1 cellular context compared by ENCODE assay signal in the genomic region with DNA sequence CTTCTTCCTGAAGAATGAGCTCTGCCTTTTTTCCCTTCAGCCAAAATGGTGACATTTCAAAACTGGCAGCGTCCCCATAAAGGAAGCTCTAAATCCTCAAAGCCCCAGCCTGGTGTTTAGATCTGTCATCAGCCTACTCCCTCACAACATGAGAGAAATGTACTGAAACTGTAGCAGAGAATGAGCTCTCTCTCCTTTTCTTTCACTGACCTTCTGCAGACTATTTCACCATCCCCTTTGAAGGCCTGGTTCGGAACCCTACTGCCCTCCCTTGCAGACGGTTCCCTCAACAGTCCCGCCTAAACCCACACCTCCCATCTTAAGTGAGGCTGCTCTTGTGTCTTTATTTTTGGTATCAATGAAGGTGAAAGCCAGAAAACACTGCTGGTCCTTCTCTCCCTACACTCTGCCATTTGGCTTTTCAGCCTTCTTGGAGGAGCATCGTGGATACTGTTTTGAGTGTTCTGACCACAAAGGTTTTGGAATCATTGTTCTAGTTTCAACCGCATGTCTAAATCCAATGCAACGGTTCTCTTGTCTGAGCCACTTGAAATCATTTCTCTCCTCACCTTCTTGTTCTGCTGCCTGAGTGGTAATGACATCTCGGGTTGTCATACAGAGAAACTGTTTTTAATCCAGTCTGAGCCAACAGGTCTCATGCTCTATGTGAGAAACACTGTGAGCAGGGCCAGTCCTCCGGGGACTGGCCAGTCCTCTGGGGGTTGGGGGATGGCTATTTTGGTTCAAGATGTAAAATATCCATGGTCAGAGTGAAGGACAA.
A peak's percentile ranks its signal among the peaks of the same experiment; 100 is the strongest.
TF ChIP-seq lines count a peak whose summit lies in the region.

No MANE protein-coding gene starts in this region.

TF ChIP-seq in GM12878, 131 proteins besides CTCF, POLR2A, EP300 and RAD21 (continued from another document and continues in another):
- TF ChIP-seq SMAD1 (IDR thresholded peaks at IDR 0.05; ENCODE audit: low read depth, partially characterized antibody) (no peak), YBX1 (IDR thresholded peaks at IDR 0.05) (no peak), RELA (IDR thresholded peaks at IDR 0.05; ENCODE audit: borderline replicate concordance, partially characterized antibody) (no peak), TCF7 (IDR thresholded peaks at IDR 0.05; ENCODE audit: borderline replicate concordance) (peak; percentile 72), CBX3 (IDR thresholded peaks at IDR 0.05; ENCODE audit: borderline replicate concordance, low read depth) (no peak), USF2 (IDR thresholded peaks at IDR 0.05; ENCODE audit: borderline replicate concordance, low read depth, low read length) (no peak), DPF2 (IDR thresholded peaks at IDR 0.05) (peak; percentile 82), TARDBP (IDR thresholded peaks at IDR 0.05; ENCODE audit: borderline replicate concordance) (no peak), ZSCAN29 (IDR thresholded peaks at IDR 0.05) (no peak), PML (IDR thresholded peaks at IDR 0.05; ENCODE audit: low read length) (0 out of 2 replicates have a peak, but pooled peaks have one; percentile 49), NBN (IDR thresholded peaks at IDR 0.05) (no peak), ZNF217 (IDR thresholded peaks at IDR 0.05) (no peak), IKZF1 (conservative IDR thresholded peaks at IDR 0.05) (peak; percentile 82), SP1 (IDR thresholded peaks at IDR 0.05; ENCODE audit: low read depth, low read length) (no peak), KAT2A (conservative IDR thresholded peaks at IDR 0.05; ENCODE audit: control insufficient read depth, low read depth, low read length) (no peak), IRF5 (IDR thresholded peaks at IDR 0.05; ENCODE audit: borderline replicate concordance) (no peak), REST (IDR thresholded peaks at IDR 0.05; ENCODE audit: low read depth, low read length) (no peak), TCF3 (IDR thresholded peaks at IDR 0.05; ENCODE audit: borderline replicate concordance, insufficient read depth, low read depth, low read length) (no peak), ZBED1 (IDR thresholded peaks at IDR 0.05; ENCODE audit: borderline replicate concordance) (peak; percentile 91; the same call in 1 of the 2 replicates), LARP7 (IDR thresholded peaks at IDR 0.05) (no peak), NFIC (IDR thresholded peaks at IDR 0.05; ENCODE audit: low read depth, low read length) (peak; percentile 97), RELB (IDR thresholded peaks at IDR 0.05; ENCODE audit: low read depth) (peak; percentile 46; the same call in 1 of the 2 replicates), MTA3 (IDR thresholded peaks at IDR 0.05; ENCODE audit: borderline replicate concordance, low read length) (peak; percentile 83; the same call in 1 of the 2 replicates), WRNIP1 (IDR thresholded peaks at IDR 0.05; ENCODE audit: borderline replicate concordance, low read depth, low read length) (no peak), POLR2AphosphoS2 (IDR thresholded peaks at IDR 0.05; ENCODE audit: low read depth, low read length) (no peak), RUNX3 (IDR thresholded peaks at IDR 0.05; ENCODE audit: low read length) (peak; percentile 100), ZNF384 (IDR thresholded peaks at IDR 0.05; ENCODE audit: borderline replicate concordance, low read depth, low read length) (no peak), EED (IDR thresholded peaks at IDR 0.05; ENCODE audit: low read depth) (peak; percentile 99), HDAC2 (IDR thresholded peaks at IDR 0.05) (no peak), JUND (IDR thresholded peaks at IDR 0.05; ENCODE audit: low read depth, low read length) (no peak), STAT1 (conservative IDR thresholded peaks at IDR 0.05) (no peak), FOS (IDR thresholded peaks at IDR 0.05; ENCODE audit: borderline replicate concordance, extremely low read depth, insufficient read length) (no peak), RFX5 (IDR thresholded peaks at IDR 0.05; ENCODE audit: low read depth, low read length) (no peak), BCL11A (IDR thresholded peaks at IDR 0.05; ENCODE audit: low read depth, low read length) (peak; percentile 59; the same call in 1 of the 2 replicates), RAD51 (IDR thresholded peaks at IDR 0.05) (no peak), JUNB (IDR thresholded peaks at IDR 0.05) (peak; percentile 94), HCFC1 (IDR thresholded peaks at IDR 0.05; ENCODE audit: low read length) (no peak), SREBF2 (IDR thresholded peaks at IDR 0.05; ENCODE audit: low read length) (no peak), FOXK2 (IDR thresholded peaks at IDR 0.05) (no peak), PAX5 (IDR thresholded peaks at IDR 0.05; ENCODE audit: borderline replicate concordance, low read depth, low read length) (peak; percentile 49; the same call in 1 of the 2 replicates), SMC3 (IDR thresholded peaks at IDR 0.05; ENCODE audit: borderline replicate concordance, low read length) (no peak; the same call in 1 of the 2 replicates), MTA2 (IDR thresholded peaks at IDR 0.05; ENCODE audit: low read depth) (peak; percentile 55; the same call in 1 of the 2 replicates), YY1 (IDR thresholded peaks at IDR 0.05; ENCODE audit: low read depth, low read length) (no peak; the same call in 1 of the 2 replicates), SUZ12 (IDR thresholded peaks at IDR 0.05; ENCODE audit: unreplicated experiment) (no peak)
- TF ChIP-seq, protein P1, sequence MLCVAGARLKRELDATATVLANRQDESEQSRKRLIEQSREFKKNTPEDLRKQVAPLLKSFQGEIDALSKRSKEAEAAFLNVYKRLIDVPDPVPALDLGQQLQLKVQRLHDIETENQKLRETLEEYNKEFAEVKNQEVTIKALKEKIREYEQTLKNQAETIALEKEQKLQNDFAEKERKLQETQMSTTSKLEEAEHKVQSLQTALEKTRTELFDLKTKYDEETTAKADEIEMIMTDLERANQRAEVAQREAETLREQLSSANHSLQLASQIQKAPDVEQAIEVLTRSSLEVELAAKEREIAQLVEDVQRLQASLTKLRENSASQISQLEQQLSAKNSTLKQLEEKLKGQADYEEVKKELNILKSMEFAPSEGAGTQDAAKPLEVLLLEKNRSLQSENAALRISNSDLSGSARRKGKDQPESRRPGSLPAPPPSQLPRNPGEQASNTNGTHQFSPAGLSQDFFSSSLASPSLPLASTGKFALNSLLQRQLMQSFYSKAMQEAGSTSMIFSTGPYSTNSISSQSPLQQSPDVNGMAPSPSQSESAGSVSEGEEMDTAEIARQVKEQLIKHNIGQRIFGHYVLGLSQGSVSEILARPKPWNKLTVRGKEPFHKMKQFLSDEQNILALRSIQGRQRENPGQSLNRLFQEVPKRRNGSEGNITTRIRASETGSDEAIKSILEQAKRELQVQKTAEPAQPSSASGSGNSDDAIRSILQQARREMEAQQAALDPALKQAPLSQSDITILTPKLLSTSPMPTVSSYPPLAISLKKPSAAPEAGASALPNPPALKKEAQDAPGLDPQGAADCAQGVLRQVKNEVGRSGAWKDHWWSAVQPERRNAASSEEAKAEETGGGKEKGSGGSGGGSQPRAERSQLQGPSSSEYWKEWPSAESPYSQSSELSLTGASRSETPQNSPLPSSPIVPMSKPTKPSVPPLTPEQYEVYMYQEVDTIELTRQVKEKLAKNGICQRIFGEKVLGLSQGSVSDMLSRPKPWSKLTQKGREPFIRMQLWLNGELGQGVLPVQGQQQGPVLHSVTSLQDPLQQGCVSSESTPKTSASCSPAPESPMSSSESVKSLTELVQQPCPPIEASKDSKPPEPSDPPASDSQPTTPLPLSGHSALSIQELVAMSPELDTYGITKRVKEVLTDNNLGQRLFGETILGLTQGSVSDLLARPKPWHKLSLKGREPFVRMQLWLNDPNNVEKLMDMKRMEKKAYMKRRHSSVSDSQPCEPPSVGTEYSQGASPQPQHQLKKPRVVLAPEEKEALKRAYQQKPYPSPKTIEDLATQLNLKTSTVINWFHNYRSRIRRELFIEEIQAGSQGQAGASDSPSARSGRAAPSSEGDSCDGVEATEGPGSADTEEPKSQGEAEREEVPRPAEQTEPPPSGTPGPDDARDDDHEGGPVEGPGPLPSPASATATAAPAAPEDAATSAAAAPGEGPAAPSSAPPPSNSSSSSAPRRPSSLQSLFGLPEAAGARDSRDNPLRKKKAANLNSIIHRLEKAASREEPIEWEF (IDR thresholded peaks at IDR 0.05; ENCODE audit: insufficient replicate concordance, low read depth, low read length), result peak; percentile 40
- TF ChIP-seq, protein P2, sequence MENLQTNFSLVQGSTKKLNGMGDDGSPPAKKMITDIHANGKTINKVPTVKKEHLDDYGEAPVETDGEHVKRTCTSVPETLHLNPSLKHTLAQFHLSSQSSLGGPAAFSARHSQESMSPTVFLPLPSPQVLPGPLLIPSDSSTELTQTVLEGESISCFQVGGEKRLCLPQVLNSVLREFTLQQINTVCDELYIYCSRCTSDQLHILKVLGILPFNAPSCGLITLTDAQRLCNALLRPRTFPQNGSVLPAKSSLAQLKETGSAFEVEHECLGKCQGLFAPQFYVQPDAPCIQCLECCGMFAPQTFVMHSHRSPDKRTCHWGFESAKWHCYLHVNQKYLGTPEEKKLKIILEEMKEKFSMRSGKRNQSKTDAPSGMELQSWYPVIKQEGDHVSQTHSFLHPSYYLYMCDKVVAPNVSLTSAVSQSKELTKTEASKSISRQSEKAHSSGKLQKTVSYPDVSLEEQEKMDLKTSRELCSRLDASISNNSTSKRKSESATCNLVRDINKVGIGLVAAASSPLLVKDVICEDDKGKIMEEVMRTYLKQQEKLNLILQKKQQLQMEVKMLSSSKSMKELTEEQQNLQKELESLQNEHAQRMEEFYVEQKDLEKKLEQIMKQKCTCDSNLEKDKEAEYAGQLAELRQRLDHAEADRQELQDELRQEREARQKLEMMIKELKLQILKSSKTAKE (IDR thresholded peaks at IDR 0.05; ENCODE audit: low read depth, poor library complexity, severe bottlenecking), result peak; percentile 65
- TF ChIP-seq, protein P3, sequence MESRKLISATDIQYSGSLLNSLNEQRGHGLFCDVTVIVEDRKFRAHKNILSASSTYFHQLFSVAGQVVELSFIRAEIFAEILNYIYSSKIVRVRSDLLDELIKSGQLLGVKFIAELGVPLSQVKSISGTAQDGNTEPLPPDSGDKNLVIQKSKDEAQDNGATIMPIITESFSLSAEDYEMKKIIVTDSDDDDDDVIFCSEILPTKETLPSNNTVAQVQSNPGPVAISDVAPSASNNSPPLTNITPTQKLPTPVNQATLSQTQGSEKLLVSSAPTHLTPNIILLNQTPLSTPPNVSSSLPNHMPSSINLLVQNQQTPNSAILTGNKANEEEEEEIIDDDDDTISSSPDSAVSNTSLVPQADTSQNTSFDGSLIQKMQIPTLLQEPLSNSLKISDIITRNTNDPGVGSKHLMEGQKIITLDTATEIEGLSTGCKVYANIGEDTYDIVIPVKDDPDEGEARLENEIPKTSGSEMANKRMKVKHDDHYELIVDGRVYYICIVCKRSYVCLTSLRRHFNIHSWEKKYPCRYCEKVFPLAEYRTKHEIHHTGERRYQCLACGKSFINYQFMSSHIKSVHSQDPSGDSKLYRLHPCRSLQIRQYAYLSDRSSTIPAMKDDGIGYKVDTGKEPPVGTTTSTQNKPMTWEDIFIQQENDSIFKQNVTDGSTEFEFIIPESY (IDR thresholded peaks at IDR 0.05), result no peak
